8 cellular contexts compared by ENCODE assay signal in the genomic region with DNA sequence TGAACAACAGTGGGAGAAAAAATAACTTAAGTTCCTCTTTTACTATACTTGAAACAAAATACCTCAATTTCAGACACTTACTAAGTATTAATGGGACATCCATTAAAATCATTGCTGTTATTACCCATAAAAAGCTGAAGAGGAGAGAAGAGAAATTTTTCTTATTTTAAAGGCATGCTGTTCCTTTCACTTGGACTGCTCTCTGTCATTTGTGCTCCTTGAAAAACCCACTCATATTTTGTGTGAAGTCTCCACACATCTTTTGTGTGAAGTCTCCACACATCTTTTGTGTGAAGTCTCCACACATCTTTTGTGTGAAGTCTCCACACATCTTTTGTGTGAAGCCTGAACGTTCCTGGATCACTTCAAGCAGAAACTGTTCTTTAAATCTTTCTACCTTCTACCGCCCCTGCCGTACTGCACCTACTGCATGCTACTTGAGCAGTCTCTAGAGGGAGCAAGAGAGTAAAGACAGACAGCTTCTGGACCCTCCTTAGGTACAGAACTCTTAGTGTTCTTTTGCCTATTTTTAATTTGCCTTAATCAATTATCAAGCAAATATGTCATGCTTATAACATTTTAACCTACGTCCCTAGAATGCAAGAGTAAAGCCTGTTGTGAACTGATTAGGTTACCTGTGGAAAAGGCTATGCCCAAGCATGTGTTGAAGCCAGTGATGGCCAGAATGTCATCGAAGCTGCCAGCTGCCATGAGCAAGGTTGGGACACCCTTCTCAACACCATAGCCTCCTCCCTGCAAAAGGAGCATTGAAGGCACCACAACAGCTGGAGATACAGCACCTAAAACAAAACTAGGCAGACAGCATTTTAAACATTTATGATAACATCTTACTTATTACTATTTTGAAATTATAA.
A peak's percentile ranks its signal among the peaks of the same experiment; 100 is the strongest.
DNase-seq lines count a peak whose midpoint lies in the region; ATAC-seq and TF ChIP-seq lines count a peak whose summit lies in the region.

No MANE protein-coding gene starts in this region.

- peak; percentile 87 for ATAC-seq in GM19452 (IDR thresholded peaks at IDR 0.05; ENCODE audit: unreplicated experiment)
- peak; percentile 91 for ATAC-seq in HG03432 (IDR thresholded peaks at IDR 0.05; ENCODE audit: unreplicated experiment)

- H3K4me3 ChIP-seq in astrocyte of the spinal cord (ENCODE audit: low read depth, low read length) = no peak overlapping the region

- in situ Hi-C loops in astrocyte of the spinal cord (cut with HindIII; ENCODE audit: low sequenced_read_pairs) = no loop called here

- peak; percentile 67 for DNase-seq in ELR (ENCODE audit: low read depth)
- DNase-seq in SHP77 treated with DMSO at 0.1 percent for 48 hours (lab: John Stamatoyannopoulos, UW) = peak; percentile 3
- DNase-seq in astrocyte of the spinal cord (ENCODE audit: low read depth, low spot score) = peak; percentile 44
- peak; percentile 53 for DNase-seq in iris pigment epithelial cell (ENCODE audit: low read depth)
- DNase-seq in stimulated activated CD4-positive, alpha-beta T cell treated with anti-CD3 and anti-CD28 coated beads, Interleukin-4, amount 100 ng/mL, for 4 hours = peak; percentile 1 to 13
- DNase-seq in DMS79 treated with DMSO at 0.1 percent for 48 hours (lab: John Stamatoyannopoulos, UW) = no peak

- peak; percentile 83 for TF ChIP-seq CTCF in astrocyte of the spinal cord (IDR thresholded peaks at IDR 0.05; ENCODE audit: low read depth, low read length)
